In genomic region chr9:82600536-82601271, GRCh38 we compare ENCODE assay signal across 21 cellular contexts.
DNase-seq lines count a peak whose midpoint lies in the region; ATAC-seq and TF ChIP-seq lines count a peak whose summit lies in the region.
"Had no signal": no experiment of that assay in that cellular context is flagged by ENCODE, and none has a peak within 500 bp of the region (broad histone marks: within the 10 kb centered on the region; RNA-seq: fewer than 3 reads in every experiment).

No MANE protein-coding gene starts in this region.

- peak; percentile 58 for DNase-seq in NCI-H146 (lab: John Stamatoyannopoulos, UW)
- no peak for DNase-seq in body of pancreas
- peak; percentile 14 for DNase-seq in neural progenitor cell (ENCODE audit: low spot score)
- DNase-seq in PC-3, result no peak
- DNase-seq in RPMI8226, result no peak
- no peak for DNase-seq in GM10266 (ENCODE audit: extremely low spot score)
- DNase-seq: activated CD8-positive, alpha-beta T cell treated with anti-CD3 and anti-CD28 coated beads for 36 hours; activated T-cell treated with anti-CD3 and anti-CD28 coated beads, Interleukin-2, amount 50 U/mL, for 48 hours; HCEC 1CT; hippocampal formation; NCI-H2107; stimulated activated CD4-positive, alpha-beta T cell treated with anti-CD3 and anti-CD28 coated beads, Interleukin-2, amount 100 ng/mL, for 24 hours; T-cell; upper lobe of right lung had no signal

- H3K4me1 Mint-ChIP-seq in neural progenitor cell, result peaks cover 21% of the 10 kb centered on the region
- H3K4me1 Mint-ChIP-seq: T-cell, WTC11 had no signal

- TF ChIP-seq CTCF in body of pancreas (IDR thresholded peaks at IDR 0.05), result no peak
- TF ChIP-seq CTCF in neural progenitor cell (IDR thresholded peaks at IDR 0.05), result no peak
- no peak for TF ChIP-seq CTCF in PC-3 (conservative IDR thresholded peaks at IDR 0.05; ENCODE audit: low read depth, low read length)
- TF ChIP-seq CTCF in GM10266 (IDR thresholded peaks at IDR 0.05; ENCODE audit: control insufficient read depth, insufficient read depth, low read depth, missing control alignments), result no peak

- peak overlapping the region in 7 of 11 experiments; percentile 1 to 32 (median 26); a peak in 7 of 22 replicates for H3K4me2 ChIP-seq in BLaER1 treated with 17β-estradiol and CSF1 and Interleukin-3, amounts not matched to agents 10 nM and 100 nM
- H3K4me2 ChIP-seq in neural progenitor cell (no peak overlapping the region), PC-3 (ENCODE audit: low read length) (no peak overlapping the region)

- H3K4me1 ChIP-seq in BLaER1 treated with 17β-estradiol and CSF1 and Interleukin-3, amounts not matched to agents 10 nM and 100 nM, result peaks cover 0 to 13% (median 5%) of the 10 kb centered on the region in 10 experiments; a peak in 5 of 20 replicates
- H3K4me1 ChIP-seq in body of pancreas, result peaks cover 78% of the 10 kb centered on the region
- peaks cover 7% of the 10 kb centered on the region for H3K4me1 ChIP-seq in neural progenitor cell
- H3K4me1 ChIP-seq in PC-3 (ENCODE audit: insufficient read depth, low read length), result peaks cover 12% of the 10 kb centered on the region
- H3K4me1 ChIP-seq: upper lobe of right lung had no signal

- H3K9me3 ChIP-seq in BLaER1 treated with 17β-estradiol and CSF1 and Interleukin-3, amounts not matched to agents 10 nM and 100 nM (replicated peaks in 1 of 11), result no peaks in the 10 kb centered on the region
- H3K9me3 ChIP-seq in body of pancreas, result no peaks in the 10 kb centered on the region
- H3K9me3 ChIP-seq in neural progenitor cell (ENCODE audit: low read depth), result no peaks in the 10 kb centered on the region
- no peaks in the 10 kb centered on the region for H3K9me3 ChIP-seq in PC-3 (ENCODE audit: low read length)
- H3K9me3 ChIP-seq: upper lobe of right lung had no signal

- no peak for ATAC-seq in body of pancreas
- no peak for ATAC-seq in HG03457 (IDR thresholded peaks at IDR 0.05; ENCODE audit: unreplicated experiment)
- ATAC-seq in PC-3, result no peak
- ATAC-seq: activated CD8-positive, alpha-beta T cell treated with anti-CD3 and anti-CD28 coated beads for 36 hours; activated naive CD4-positive, alpha-beta T cell treated with anti-CD3 and anti-CD28 coated beads, Interleukin-2, amount 50 U/mL, for 72 hours; T-cell; upper lobe of right lung; WTC11 had no signal

- POLR2A ChIA-PET in PC-3 (lab: Charles Lee; ENCODE audit: unreplicated experiment), result no interaction called here

- no peaks in the 10 kb centered on the region for H4K20me1 ChIP-seq in BLaER1 treated with 17β-estradiol and CSF1 and Interleukin-3, amounts not matched to agents 10 nM and 100 nM
- no peaks in the 10 kb centered on the region for H4K20me1 ChIP-seq in neural progenitor cell (ENCODE audit: low read depth)
- H4K20me1 ChIP-seq in PC-3 (ENCODE audit: low read length), result no peaks in the 10 kb centered on the region

- H2AFZ ChIP-seq in neural progenitor cell (replicated peaks) (no peak overlapping the region), PC-3 (ENCODE audit: low read length) (no peak overlapping the region)

- H3K36me3 ChIP-seq in BLaER1 treated with 17β-estradiol and CSF1 and Interleukin-3, amounts not matched to agents 10 nM and 100 nM, result no peaks in the 10 kb centered on the region
- H3K36me3 ChIP-seq in body of pancreas (replicated peaks in 1 of 2; ENCODE audit: insufficient read depth in 1 of 2, low read depth in 2 of 2) (no peaks in the 10 kb centered on the region), neural progenitor cell (no peaks in the 10 kb centered on the region), PC-3 (ENCODE audit: low read depth, low read length) (no peaks in the 10 kb centered on the region)
- H3K36me3 ChIP-seq: upper lobe of right lung had no signal

- H3K27ac ChIP-seq in BLaER1 treated with 17β-estradiol and CSF1 and Interleukin-3, amounts not matched to agents 10 nM and 100 nM, result no peak overlapping the region
- peak overlapping the region; percentile 45 to 86 (median 80) for H3K27ac ChIP-seq in body of pancreas
- H3K27ac ChIP-seq in neural progenitor cell, result no peak overlapping the region
- no peak overlapping the region for H3K27ac ChIP-seq in PC-3 (ENCODE audit: low read length)
- H3K27ac ChIP-seq: coronary artery, upper lobe of right lung had no signal

- H3K9me3 Mint-ChIP-seq in neural progenitor cell, result no peaks in the 10 kb centered on the region
- H3K9me3 Mint-ChIP-seq: activated CD8-positive, alpha-beta T cell treated with anti-CD3 and anti-CD28 coated beads for 36 hours; activated naive CD4-positive, alpha-beta T cell treated with anti-CD3 and anti-CD28 coated beads, Interleukin-2, amount 50 U/mL, for 72 hours; IgD-negative memory B cell; stimulated activated naive CD8-positive, alpha-beta T cell treated with anti-CD3 and anti-CD28 coated beads, Interleukin-15, Interleukin-2, amounts not matched to agents 100 ng/mL and 50 ng/mL, for 24 hours; T-cell; WTC11 had no signal

- no peaks in the 10 kb centered on the region for H3K27me3 ChIP-seq in BLaER1 treated with 17β-estradiol and CSF1 and Interleukin-3, amounts not matched to agents 10 nM and 100 nM
- H3K27me3 ChIP-seq in body of pancreas, result no peaks in the 10 kb centered on the region
- no peaks in the 10 kb centered on the region for H3K27me3 ChIP-seq in neural progenitor cell
- no peaks in the 10 kb centered on the region for H3K27me3 ChIP-seq in PC-3 (ENCODE audit: low read length)
- H3K27me3 ChIP-seq: upper lobe of right lung had no signal

- H3K27ac Mint-ChIP-seq in neural progenitor cell, result no peak overlapping the region
- H3K27ac Mint-ChIP-seq: activated CD8-positive, alpha-beta T cell treated with anti-CD3 and anti-CD28 coated beads for 36 hours; activated naive CD4-positive, alpha-beta T cell treated with anti-CD3 and anti-CD28 coated beads, Interleukin-2, amount 50 U/mL, for 72 hours; IgD-negative memory B cell; stimulated activated naive CD8-positive, alpha-beta T cell treated with anti-CD3 and anti-CD28 coated beads, Interleukin-15, Interleukin-2, amounts not matched to agents 100 ng/mL and 50 ng/mL, for 24 hours; T-cell; WTC11 had no signal

- BruUV-seq in PC-3 (replicated peaks; lab: Mats Ljungman, UMichigan), result no TSS peak

- peaks cover 3% of the 10 kb centered on the region for H3K27me3 Mint-ChIP-seq in neural progenitor cell (ENCODE audit: insufficient read depth, low read depth)
- H3K27me3 Mint-ChIP-seq: activated CD8-positive, alpha-beta T cell treated with anti-CD3 and anti-CD28 coated beads for 36 hours; IgD-negative memory B cell; stimulated activated naive CD8-positive, alpha-beta T cell treated with anti-CD3 and anti-CD28 coated beads, Interleukin-15, Interleukin-2, amounts not matched to agents 100 ng/mL and 50 ng/mL, for 24 hours; T-cell had no signal

- H3K4me3 Mint-ChIP-seq in neural progenitor cell, result no peak overlapping the region
- H3K4me3 Mint-ChIP-seq: activated CD8-positive, alpha-beta T cell treated with anti-CD3 and anti-CD28 coated beads for 36 hours; IgD-negative memory B cell; stimulated activated naive CD8-positive, alpha-beta T cell treated with anti-CD3 and anti-CD28 coated beads, Interleukin-15, Interleukin-2, amounts not matched to agents 100 ng/mL and 50 ng/mL, for 24 hours; T-cell; WTC11 had no signal

- H3K4me3 ChIP-seq in BLaER1 treated with 17β-estradiol and CSF1 and Interleukin-3, amounts not matched to agents 10 nM and 100 nM, result no peak overlapping the region
- H3K4me3 ChIP-seq in body of pancreas (no peak overlapping the region), neural progenitor cell (no peak overlapping the region), PC-3 (ENCODE audit: low read length) (no peak overlapping the region)
- H3K4me3 ChIP-seq: coronary artery, upper lobe of right lung had no signal

- no peak overlapping the region for H3K9ac ChIP-seq in BLaER1 treated with 17β-estradiol and CSF1 and Interleukin-3, amounts not matched to agents 10 nM and 100 nM
- H3K9ac ChIP-seq in neural progenitor cell, result no peak overlapping the region
- H3K9ac ChIP-seq in PC-3 (ENCODE audit: low read length), result no peak overlapping the region

- TF ChIP-seq POLR2A in body of pancreas (IDR thresholded peaks at IDR 0.05), result no peak

- H3K9me2 ChIP-seq in PC-3 (replicated peaks; ENCODE audit: low read length), result no peaks in the 10 kb centered on the region

- intact Hi-C loops in body of pancreas (cut with DNase I) (no loop called here), PC-3 (cut with micrococcal nuclease) (loop anchor here (10.0 kb wide), 1 partner anchor 916 kb away; the partner anchor contains the start of gene TLE1)

- no peaks in the 10 kb centered on the region for H3K36me3 Mint-ChIP-seq in neural progenitor cell
- H3K36me3 Mint-ChIP-seq: activated naive CD4-positive, alpha-beta T cell treated with anti-CD3 and anti-CD28 coated beads, Interleukin-2, amount 50 U/mL, for 72 hours; IgD-negative memory B cell; T-cell; WTC11 had no signal

- H3F3A ChIP-seq in neural progenitor cell (ENCODE audit: low read depth) (no peaks in the 10 kb centered on the region), PC-3 (ENCODE audit: low read length, unreplicated experiment) (no peaks in the 10 kb centered on the region)

- WGBS in body of pancreas, 2 donors, result 42 to 46% methylated on average over 8 to 9 of the region's 9 CpGs

- CTCF ChIA-PET in PC-3 (lab: Charles Lee), result no interaction called here

- no peaks in the 10 kb centered on the region for H3K79me2 ChIP-seq in neural progenitor cell (ENCODE audit: low read depth)
- no peaks in the 10 kb centered on the region for H3K79me2 ChIP-seq in PC-3 (ENCODE audit: low read length)

Comparison
In these comparisons a context has a peak if more than half of its experiments do, and no peak if none do; other contexts are left out.
1. H3K27ac ChIP-seq: peak in body of pancreas (4 of 4); none in BLaER1 treated with 17β-estradiol and CSF1 and Interleukin-3, amounts not matched to agents 10 nM and 100 nM (0 of 11), neural progenitor cell (single experiment) and PC-3 (single experiment).
2. H3K4me2 ChIP-seq: peak in BLaER1 treated with 17β-estradiol and CSF1 and Interleukin-3, amounts not matched to agents 10 nM and 100 nM (7 of 11); none in neural progenitor cell (single experiment) and PC-3 (single experiment).
3. DNase-seq: peak in NCI-H146 (single experiment) and neural progenitor cell (single experiment); none in body of pancreas (0 of 4), PC-3 (single experiment), RPMI8226 (single experiment) and GM10266 (single experiment).